8 cellular contexts compared by ENCODE assay signal in genomic region chr7:5898480-5899224, GRCh38. TPM values are rescaled to one million over a fixed set of nuclear protein-coding genes. Genes with fewer than 3 reads are reported as not detected.
DNase-seq lines count a peak whose midpoint lies in the region; ATAC-seq and TF ChIP-seq lines count a peak whose summit lies in the region.
"Not testable (repeated sequence)": the region's sequence is repeated elsewhere in the genome, so short reads cannot be mapped to it uniquely, and the experiment has no call there.

CCZ1 (plus strand) TSS chr7:5898733; CDS start chr7:5898800, 67 bp downstream.

- DNase-seq in NCI-H128 (lab: John Stamatoyannopoulos, UW; ENCODE audit: unreplicated experiment) (peak; percentile 14), T1000 (lab: John Stamatoyannopoulos, UW) (peak; percentile 27), right cardiac atrium (peak; percentile 70 to 89 (median 87)), renal cortical epithelial cell (ENCODE audit: low read depth) (peak; percentile 36), ureter (ENCODE audit: low spot score) (peak; percentile 77)
- DNase-seq in astrocyte of the cerebellum (ENCODE audit: low read depth), result not testable (repeated sequence)

- not testable (repeated sequence) for H3K9me3 ChIP-seq in right cardiac atrium (ENCODE audit: control insufficient read depth, low read length)

- TF ChIP-seq CTCF in astrocyte of the cerebellum (IDR thresholded peaks at IDR 0.05; ENCODE audit: low read depth, low read length, missing control alignments), result not testable (repeated sequence)

- intact Hi-C loops in right cardiac atrium (cut with DNase I), result not testable (repeated sequence)

- in situ Hi-C loops in astrocyte of the cerebellum (cut with HindIII; ENCODE audit: low sequenced_read_pairs), result not testable (repeated sequence)

- WGBS in right cardiac atrium, result 0% methylated on average over 21 of the region's 64 CpGs

- not testable (repeated sequence) for H3K27me3 ChIP-seq in right cardiac atrium (ENCODE audit: control insufficient read depth, insufficient read depth)

- peak; percentile 94 for ATAC-seq in GM18498 (IDR thresholded peaks at IDR 0.05; ENCODE audit: unreplicated experiment)
- peak; percentile 90 for ATAC-seq in HG02759 (IDR thresholded peaks at IDR 0.05; ENCODE audit: unreplicated experiment)
- peak; percentile 97 to 98 for ATAC-seq in right cardiac atrium

- H3K27ac ChIP-seq in right cardiac atrium (ENCODE audit: low read length), result not testable (repeated sequence)

- not testable (repeated sequence) for H3K4me1 ChIP-seq in right cardiac atrium (ENCODE audit: control insufficient read depth, insufficient read depth, low read length)

- peak within 1 kb of the TSS; percentile 42 for H3K4me3 ChIP-seq in astrocyte of the cerebellum (ENCODE audit: low read depth, low read length)
- peak within 1 kb of the TSS; percentile 75 for H3K4me3 ChIP-seq in right cardiac atrium (ENCODE audit: low read length)

RNA-seq across cellular contexts. Expression of gene CCZ1, which starts in this region (rescaled TPM):
- total RNA-seq in right cardiac atrium (10 to 100 TPM; 45.1 to 72.6 (median 51.1) TPM), renal cortical epithelial cell (41.9 and 46.5 TPM in 2 replicates), ureter (85.2 TPM)
- 53.5 TPM for polyA plus RNA-seq in right cardiac atrium
